ENCODE assay signal across 24 cellular contexts in the genomic region with DNA sequence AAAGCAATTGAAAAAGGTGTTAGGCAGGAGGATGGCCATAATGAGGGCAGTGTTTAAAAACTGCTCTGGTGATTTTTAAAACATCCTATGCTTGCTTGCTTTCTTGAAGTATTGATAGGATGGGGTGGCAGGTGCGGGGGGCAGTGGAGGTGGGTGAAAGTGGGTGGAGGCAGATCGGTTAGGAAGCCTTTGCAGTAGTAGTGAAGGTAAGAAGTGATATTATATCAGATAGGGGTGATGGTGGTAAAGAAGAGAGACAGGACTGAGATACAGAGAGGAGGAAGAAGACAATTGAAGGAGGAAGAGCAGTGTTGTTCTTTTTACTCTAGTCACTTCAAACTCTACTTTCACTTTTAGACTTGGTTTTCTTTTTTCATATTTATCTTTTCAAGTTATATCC. TPM values are rescaled to one million over a fixed set of nuclear protein-coding genes. Genes with fewer than 3 reads are reported as not detected.
DNase-seq lines count a peak whose midpoint lies in the region; ATAC-seq and TF ChIP-seq lines count a peak whose summit lies in the region.
"Had no signal": no experiment of that assay in that cellular context is flagged by ENCODE, and none has a peak within 500 bp of the region (broad histone marks: within the 10 kb centered on the region; RNA-seq: fewer than 3 reads in every experiment).

No MANE protein-coding gene starts in this region.

- H3K9me3 Mint-ChIP-seq in activated CD8-positive, alpha-beta memory T cell treated with anti-CD3 and anti-CD28 coated beads, Interleukin-2, amount 10 ng/mL, durations not matched to agents 7 days and 5 days (ENCODE audit: low read depth): peaks cover 15% of the 10 kb centered on the region
- H3K9me3 Mint-ChIP-seq in activated naive CD8-positive, alpha-beta T cell treated with anti-CD3 and anti-CD28 coated beads for 36 hours: peaks cover 38% of the 10 kb centered on the region
- peaks cover 6% of the 10 kb centered on the region for H3K9me3 Mint-ChIP-seq in stimulated activated effector memory CD8-positive, alpha-beta T cell treated with anti-CD3 and anti-CD28 coated beads, Interleukin-12 subunit alpha, Interleukin-12 subunit beta, amount 100 ng/mL, for 72 hours

- no peaks in the 10 kb centered on the region for H3K36me3 ChIP-seq in Peyer's patch
- H3K36me3 ChIP-seq: breast epithelium, left ventricle myocardium inferior had no signal

- no peak overlapping the region for H3K4me3 ChIP-seq in Peyer's patch
- H3K4me3 ChIP-seq: A549, breast epithelium, coronary artery, left ventricle myocardium inferior had no signal

- no peak for ATAC-seq in activated CD8-positive, alpha-beta memory T cell treated with anti-CD3 and anti-CD28 coated beads, Interleukin-2, amount 10 ng/mL, durations not matched to agents 7 days and 5 days
- no peak for ATAC-seq in stimulated activated effector memory CD8-positive, alpha-beta T cell treated with anti-CD3 and anti-CD28 coated beads, Interleukin-12 subunit alpha, Interleukin-12 subunit beta, amount 100 ng/mL, for 72 hours
- ATAC-seq: A549, HCT116 had no signal

- H3K9me3 ChIP-seq in Peyer's patch: peaks cover 0 to 11% (median 5%) of the 10 kb centered on the region in 4 donors

- H3K4me1 ChIP-seq in Peyer's patch: no peaks in the 10 kb centered on the region
- H3K4me1 ChIP-seq: A549, breast epithelium, left ventricle myocardium inferior had no signal

- no peak for TF ChIP-seq POLR2A in Peyer's patch (IDR thresholded peaks at IDR 0.05)

- no peaks in the 10 kb centered on the region for H3K27me3 ChIP-seq in Peyer's patch
- H3K27me3 ChIP-seq: breast epithelium had no signal

- no peaks in the 10 kb centered on the region for H3K27me3 Mint-ChIP-seq in activated CD8-positive, alpha-beta memory T cell treated with anti-CD3 and anti-CD28 coated beads, Interleukin-2, amount 10 ng/mL, durations not matched to agents 7 days and 5 days
- H3K27me3 Mint-ChIP-seq in activated naive CD8-positive, alpha-beta T cell treated with anti-CD3 and anti-CD28 coated beads for 36 hours: no peaks in the 10 kb centered on the region

- TF ChIP-seq CTCF in Peyer's patch (IDR thresholded peaks at IDR 0.05): no peak

- peak overlapping the region in 3 of 4 donors; percentile 12 to 60 (median 19) for H3K27ac ChIP-seq in Peyer's patch
- H3K27ac ChIP-seq: A549, breast epithelium, coronary artery, left ventricle myocardium inferior had no signal

- no peak for DNase-seq in activated CD8-positive, alpha-beta memory T cell treated with anti-CD3 and anti-CD28 coated beads, Interleukin-2, amount 10 ng/mL, durations not matched to agents 7 days and 5 days
- DNase-seq in activated CD8-positive, alpha-beta memory T cell treated with anti-CD3 and anti-CD28 coated beads, Interleukin-2, amount 50 U/mL, for 4 hours: no peak
- DNase-seq in Peyer's patch (no peak), NCI-H2196 treated with DMSO at 0.1 percent for 48 hours (lab: John Stamatoyannopoulos, UW; ENCODE audit: unreplicated experiment) (no peak), RKO (ENCODE audit: low spot score) (no peak), G401 (ENCODE audit: low spot score) (no peak)
- DNase-seq in activated naive CD8-positive, alpha-beta T cell treated with anti-CD3 and anti-CD28 coated beads for 36 hours: no peak
- DNase-seq in stimulated activated effector memory CD8-positive, alpha-beta T cell treated with anti-CD3 and anti-CD28 coated beads, Interleukin-12 subunit alpha, Interleukin-12 subunit beta, amount 100 ng/mL, for 72 hours (ENCODE audit: low spot score in 2 of 2): no peak
- DNase-seq: activated CD4-positive, CD25-positive, alpha-beta regulatory T cell; KG1; left ventricle myocardium inferior; NCI-H187; NCI-H345; small intestine; stimulated activated CD4-positive, alpha-beta T cell treated with anti-CD3 and anti-CD28 coated beads, Interleukin-2, amount 100 ng/mL, for 48 hours; T1000 had no signal

- peaks cover 37% of the 10 kb centered on the region for H3K36me3 Mint-ChIP-seq in activated CD8-positive, alpha-beta memory T cell treated with anti-CD3 and anti-CD28 coated beads, Interleukin-2, amount 10 ng/mL, durations not matched to agents 7 days and 5 days
- H3K36me3 Mint-ChIP-seq in activated naive CD8-positive, alpha-beta T cell treated with anti-CD3 and anti-CD28 coated beads for 36 hours: peaks cover 67% of the 10 kb centered on the region
- H3K36me3 Mint-ChIP-seq in stimulated activated effector memory CD8-positive, alpha-beta T cell treated with anti-CD3 and anti-CD28 coated beads, Interleukin-12 subunit alpha, Interleukin-12 subunit beta, amount 100 ng/mL, for 72 hours: peaks cover 15% of the 10 kb centered on the region

- in situ Hi-C loops in G401 (cut with HindIII; ENCODE audit: low sequenced_read_pairs): no loop called here

- peak overlapping the region; percentile 53 for H3K4me3 Mint-ChIP-seq in activated CD8-positive, alpha-beta memory T cell treated with anti-CD3 and anti-CD28 coated beads, Interleukin-2, amount 10 ng/mL, durations not matched to agents 7 days and 5 days
- peak overlapping the region; percentile 64 for H3K4me3 Mint-ChIP-seq in activated naive CD8-positive, alpha-beta T cell treated with anti-CD3 and anti-CD28 coated beads for 36 hours
- peak overlapping the region; percentile 68 for H3K4me3 Mint-ChIP-seq in stimulated activated effector memory CD8-positive, alpha-beta T cell treated with anti-CD3 and anti-CD28 coated beads, Interleukin-12 subunit alpha, Interleukin-12 subunit beta, amount 100 ng/mL, for 72 hours

- CTCF ChIA-PET in activated CD8-positive, alpha-beta memory T cell treated with anti-CD3 and anti-CD28 coated beads, Interleukin-2, amount 10 ng/mL, durations not matched to agents 7 days and 5 days (lab: Charles Lee): interaction anchor here (1.3 kb wide), 1 partner anchor 64 kb away, joined by 4 read pairs; no protein-coding TSS in a partner anchor

- peaks cover 94% of the 10 kb centered on the region for H3K4me1 Mint-ChIP-seq in activated CD8-positive, alpha-beta memory T cell treated with anti-CD3 and anti-CD28 coated beads, Interleukin-2, amount 10 ng/mL, durations not matched to agents 7 days and 5 days
- peaks cover 86% of the 10 kb centered on the region for H3K4me1 Mint-ChIP-seq in activated naive CD8-positive, alpha-beta T cell treated with anti-CD3 and anti-CD28 coated beads for 36 hours
- H3K4me1 Mint-ChIP-seq in stimulated activated effector memory CD8-positive, alpha-beta T cell treated with anti-CD3 and anti-CD28 coated beads, Interleukin-12 subunit alpha, Interleukin-12 subunit beta, amount 100 ng/mL, for 72 hours: peaks cover 75% of the 10 kb centered on the region

- peak overlapping the region; percentile 98 for H3K27ac Mint-ChIP-seq in activated CD8-positive, alpha-beta memory T cell treated with anti-CD3 and anti-CD28 coated beads, Interleukin-2, amount 10 ng/mL, durations not matched to agents 7 days and 5 days
- H3K27ac Mint-ChIP-seq in activated naive CD8-positive, alpha-beta T cell treated with anti-CD3 and anti-CD28 coated beads for 36 hours: peak overlapping the region; percentile 93
- peak overlapping the region; percentile 94 for H3K27ac Mint-ChIP-seq in stimulated activated effector memory CD8-positive, alpha-beta T cell treated with anti-CD3 and anti-CD28 coated beads, Interleukin-12 subunit alpha, Interleukin-12 subunit beta, amount 100 ng/mL, for 72 hours

RNA-seq across cellular contexts. Expression of a gene that starts 11.1 kb away (rescaled TPM):
- 1 to 10 TPM; 4.5 to 5.5 TPM for total RNA-seq in activated CD8-positive, alpha-beta memory T cell treated with anti-CD3 and anti-CD28 coated beads, Interleukin-2, amount 10 ng/mL, durations not matched to agents 7 days and 5 days
- not detected for total RNA-seq in Peyer's patch
- total RNA-seq in activated naive CD8-positive, alpha-beta T cell treated with anti-CD3 and anti-CD28 coated beads for 36 hours: 1 to 10 TPM in 1 of 2 experiments, under 1 TPM in 1; 0.82 to 1.3 TPM
- not detected in 2 replicates for total RNA-seq in G401 (2014; rRNA removed; shearing (Covaris generic))
- total RNA-seq: HT-29, left ventricle myocardium inferior, ureter had no signal

RNA-seq across cellular contexts. Expression of a gene that starts 47.5 kb away (rescaled TPM):
- total RNA-seq in activated CD8-positive, alpha-beta memory T cell treated with anti-CD3 and anti-CD28 coated beads, Interleukin-2, amount 10 ng/mL, durations not matched to agents 7 days and 5 days: not detected
- not detected for total RNA-seq in Peyer's patch
- not detected for total RNA-seq in activated naive CD8-positive, alpha-beta T cell treated with anti-CD3 and anti-CD28 coated beads for 36 hours
- not detected in 2 replicates for total RNA-seq in G401 (2014; rRNA removed; shearing (Covaris generic))
- total RNA-seq: breast epithelium, HT-29, left ventricle myocardium inferior, mononuclear cell, SK-MEL-5, ureter had no signal
